Comparison of ENCODE assay signal across 8 cellular contexts in the genomic region with DNA sequence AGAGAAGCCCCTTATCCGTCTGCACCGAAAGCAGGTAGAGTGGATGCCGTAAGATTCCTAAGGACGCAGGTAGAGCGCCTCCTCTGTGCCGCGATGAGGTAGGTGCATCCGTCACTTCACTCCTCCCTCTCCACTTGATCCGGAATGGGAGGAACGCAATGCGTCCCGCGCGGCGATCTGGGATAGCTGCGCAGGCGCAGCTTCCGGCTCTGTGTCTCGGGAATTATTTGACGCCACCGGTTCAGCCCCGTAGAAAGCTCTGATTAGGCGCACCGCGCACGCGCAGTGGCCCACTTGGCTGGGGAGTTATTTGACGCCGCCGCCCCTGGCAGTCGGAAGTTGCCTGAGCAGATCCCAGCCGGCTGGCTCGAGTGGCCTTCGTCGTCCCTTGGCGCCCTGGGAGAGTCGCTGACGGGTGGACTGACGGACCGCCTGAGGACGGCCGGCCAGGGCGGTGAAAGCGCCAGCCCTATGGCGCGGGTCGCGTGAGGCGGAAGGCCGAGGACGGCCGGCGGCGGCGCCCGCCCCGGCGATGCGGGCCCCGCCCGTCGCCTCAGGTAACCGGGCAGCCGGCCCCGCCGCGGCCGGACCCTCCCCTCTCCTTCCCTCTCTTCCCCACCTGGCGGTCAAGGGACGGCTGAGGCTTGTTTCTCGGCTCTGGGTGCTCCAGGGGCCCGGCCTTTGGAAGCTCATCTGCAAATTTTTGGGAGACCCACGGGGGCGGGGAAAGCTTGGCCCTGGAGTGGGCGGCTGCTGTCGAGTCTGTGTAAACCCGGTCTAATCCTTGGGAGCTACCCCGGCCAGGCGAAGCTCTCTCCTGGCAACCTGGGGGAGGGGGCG. TPM values are rescaled to one million over a fixed set of nuclear protein-coding genes. Genes with fewer than 3 reads are reported as not detected.
DNase-seq lines count a peak whose midpoint lies in the region; ATAC-seq and TF ChIP-seq lines count a peak whose summit lies in the region.

RALGAPB (plus strand) TSS at position 331 of the 840 bp plus-strand sequence. CDS start 15,590 bp downstream, outside the sequence.

- peaks cover 37 to 46% (median 39%) of the 10 kb centered on the region in 3 donors for H3K4me1 Mint-ChIP-seq in naive B cell
- peaks cover 31% of the 10 kb centered on the region for H3K4me1 Mint-ChIP-seq in stimulated activated memory B cell treated with anti-CD40 and anti-IgM and Interleukin-4, amounts not matched to agents 10 μg/mL and 1 μg/mL and 100 μg/mL, for 72 hours

- peaks cover 0 to 3% (median 0%) of the 10 kb centered on the region in 7 donors for H3K9me3 Mint-ChIP-seq in naive B cell
- H3K9me3 Mint-ChIP-seq in stimulated activated memory B cell treated with anti-CD40 and anti-IgM and Interleukin-4, amounts not matched to agents 10 μg/mL and 1 μg/mL and 100 μg/mL, for 72 hours: no peaks in the 10 kb centered on the region

- H3K27me3 Mint-ChIP-seq in naive B cell: peaks cover 0 to 6% (median 0%) of the 10 kb centered on the region in 3 donors
- no peaks in the 10 kb centered on the region for H3K27me3 Mint-ChIP-seq in stimulated activated memory B cell treated with anti-CD40 and anti-IgM and Interleukin-4, amounts not matched to agents 10 μg/mL and 1 μg/mL and 100 μg/mL, for 72 hours

- DNase-seq in EL (peak; percentile 98), GOT3 (lab: John Stamatoyannopoulos, UW) (peak; percentile 98), RPMI8226 (peak; percentile 99), fibroblast of gingiva (ENCODE audit: low read depth) (peak; percentile 95), naive B cell (peak; percentile 96)
- peak; percentile 96 to 98 for DNase-seq in activated T-helper 1 cell treated with anti-CD3 and anti-CD28 coated beads, Interleukin-2, amount 50 U/mL, for 16 hours (ENCODE audit: low read depth in 1 of 2, low spot score in 1 of 2)

- TF ChIP-seq CTCF in LNCAP (IDR thresholded peaks at IDR 0.05): peak; percentile 46; the same call in 1 of the 2 replicates

- no peaks in the 10 kb centered on the region for H3K36me3 Mint-ChIP-seq in naive B cell
- H3K36me3 Mint-ChIP-seq in stimulated activated memory B cell treated with anti-CD40 and anti-IgM and Interleukin-4, amounts not matched to agents 10 μg/mL and 1 μg/mL and 100 μg/mL, for 72 hours: no peaks in the 10 kb centered on the region

- peak within 1 kb of the TSS; percentile 79 to 95 (median 90) for H3K27ac Mint-ChIP-seq in naive B cell
- H3K27ac Mint-ChIP-seq in stimulated activated memory B cell treated with anti-CD40 and anti-IgM and Interleukin-4, amounts not matched to agents 10 μg/mL and 1 μg/mL and 100 μg/mL, for 72 hours: peak within 1 kb of the TSS; percentile 67

- H3K4me3 Mint-ChIP-seq in naive B cell: peak within 1 kb of the TSS; percentile 88 to 95 (median 92)
- peak within 1 kb of the TSS; percentile 81 for H3K4me3 Mint-ChIP-seq in stimulated activated memory B cell treated with anti-CD40 and anti-IgM and Interleukin-4, amounts not matched to agents 10 μg/mL and 1 μg/mL and 100 μg/mL, for 72 hours

- ATAC-seq in naive B cell (ENCODE audit: low read depth in 2 of 2): peak; percentile 92 to 94
- peak; percentile 94 for ATAC-seq in stimulated activated memory B cell treated with anti-CD40 and anti-IgM and Interleukin-4, amounts not matched to agents 10 μg/mL and 1 μg/mL and 100 μg/mL, for 72 hours

RNA-seq across cellular contexts. Expression of gene RALGAPB, which starts in this region (rescaled TPM):
- polyA plus RNA-seq in naive B cell (ENCODE audit: low read depth in 6 of 6): 10 to 100 TPM in 5 of 6 donors, 1 to 10 TPM in 1; 6.3 to 17.4 (median 11.8) TPM

Comparison
In these comparisons a context has a peak if more than half of its experiments do, and no peak if none do; other contexts are left out.
1. Peak in every context shown above with its lines: DNase-seq and ATAC-seq.